In genomic region chr2:48733067-48733503, GRCh38 we compare ENCODE assay signal across 23 cellular contexts. TPM values are rescaled to one million over a fixed set of nuclear protein-coding genes. Genes with fewer than 3 reads are reported as not detected.
DNase-seq lines count a peak whose midpoint lies in the region; ATAC-seq and TF ChIP-seq lines count a peak whose summit lies in the region.
"Had no signal": no experiment of that assay in that cellular context is flagged by ENCODE, and none has a peak within 500 bp of the region (broad histone marks: within the 10 kb centered on the region; RNA-seq: fewer than 3 reads in every experiment).

No MANE protein-coding gene starts in this region.

- peaks cover 0 to 24% (median 19%) of the 10 kb centered on the region in 4 donors for H3K4me1 ChIP-seq in sigmoid colon

- H3K4me3 ChIP-seq in SK-N-MC: peak overlapping the region; percentile 54
- no peak overlapping the region for H3K4me3 ChIP-seq in sigmoid colon
- H3K4me3 ChIP-seq: heart left ventricle, transverse colon had no signal

- DNase-seq in HEK293T (ENCODE audit: extremely low spot score): peak; percentile 64
- DNase-seq in NCI-H2107 (lab: John Stamatoyannopoulos, UW): peak; percentile 64
- peak; percentile 83 for DNase-seq in SK-N-MC (ENCODE audit: low read depth, low spot score)
- DNase-seq in sigmoid colon: no peak
- no peak for DNase-seq in pons (ENCODE audit: low spot score)
- DNase-seq in NOMO-1 (lab: John Stamatoyannopoulos, UW; ENCODE audit: unreplicated experiment in 2 of 2): no peak
- DNase-seq in cardiac septum (ENCODE audit: low spot score): no peak
- DNase-seq: activated CD4-positive, alpha-beta T cell treated with anti-CD3 and anti-CD28 coated beads for 4 hours; activated effector memory CD4-positive, alpha-beta T cell treated with anti-CD3 and anti-CD28 coated beads, Interleukin-2, amount 50 U/mL, for 16 hours; amniotic stem cell; effector CD8-positive, alpha-beta T cell; heart left ventricle; islet precursor cell; naive thymus-derived CD8-positive, alpha-beta T cell; NCI-H446; stimulated activated CD4-positive, alpha-beta T cell treated with anti-CD3 and anti-CD28 coated beads, Interleukin-12 subunit alpha, Interleukin-12 subunit beta, amount 100 ng/mL, for 4 hours; transverse colon had no signal

- CTCF ChIA-PET in HEK293T (lab: Yijun Ruan, JAX): no interaction called here

- intact Hi-C loops in sigmoid colon (cut with DNase I): no loop called here
- intact Hi-C loops in cardiac septum (cut with DNase I): no loop called here

- no peak for TF ChIP-seq CTCF in sigmoid colon (IDR thresholded peaks at IDR 0.05)

- H3K9ac ChIP-seq in SK-N-MC (ENCODE audit: insufficient read length): no peak overlapping the region

- POLR2A ChIA-PET in HEK293T (lab: Yijun Ruan, JAX): no interaction called here

- H3K36me3 ChIP-seq in SK-N-MC (ENCODE audit: insufficient read depth, low read length): no peaks in the 10 kb centered on the region
- no peaks in the 10 kb centered on the region for H3K36me3 ChIP-seq in sigmoid colon
- H3K36me3 ChIP-seq: heart left ventricle, transverse colon had no signal

- H3K27ac ChIP-seq in SK-N-MC (no peak overlapping the region), sigmoid colon (no peak overlapping the region)
- H3K27ac ChIP-seq: heart left ventricle, transverse colon had no signal

- H3K9me3 ChIP-seq in SK-N-MC (ENCODE audit: low read depth, low read length): no peaks in the 10 kb centered on the region
- H3K9me3 ChIP-seq in sigmoid colon: no peaks in the 10 kb centered on the region
- H3K9me3 ChIP-seq: heart left ventricle, transverse colon had no signal

- peak in 3 of 4 donors; percentile 20 to 58 (median 29) for TF ChIP-seq EP300 in sigmoid colon (IDR thresholded peaks at IDR 0.05)

- peaks cover 0 to 26% (median 15%) of the 10 kb centered on the region in 3 donors for H3K27me3 ChIP-seq in sigmoid colon
- H3K27me3 ChIP-seq: heart left ventricle had no signal

- WGBS in sigmoid colon, 2 donors: 15 to 33% methylated on average over 2 of the region's 2 CpGs

- no peak for TF ChIP-seq POLR2A in sigmoid colon (IDR thresholded peaks at IDR 0.05)

- ATAC-seq in GM21786 (IDR thresholded peaks at IDR 0.05; ENCODE audit: unreplicated experiment): no peak
- ATAC-seq: heart left ventricle; naive thymus-derived CD8-positive, alpha-beta T cell; SK-N-SH treated with all-trans-retinoic acid at 6 μM for 48 hours; stimulated activated effector memory CD8-positive, alpha-beta T cell treated with anti-CD3 and anti-CD28 coated beads, Interleukin-12 subunit alpha, Interleukin-12 subunit beta, amount 100 ng/mL, for 72 hours had no signal

TF ChIP-seq in HEK293T, 16 proteins besides CTCF, POLR2A, EP300 and RAD21:
- TF ChIP-seq FOXA1 (IDR thresholded peaks at IDR 0.05): peak; percentile 84; the same call in 1 of the 2 replicates
- TF ChIP-seq FOXK2 (IDR thresholded peaks at IDR 0.05): peak; percentile 67; the same call in 1 of the 2 replicates
- peak; percentile 64; the same call in 1 of the 2 replicates for TF ChIP-seq ARNT (IDR thresholded peaks at IDR 0.05)
- TF ChIP-seq HDGF (IDR thresholded peaks at IDR 0.05; ENCODE audit: borderline replicate concordance): no peak
- peak; percentile 38; the same call in 1 of the 2 replicates for TF ChIP-seq LEF1 (IDR thresholded peaks at IDR 0.05; ENCODE audit: borderline replicate concordance)
- TF ChIP-seq PKNOX1 (IDR thresholded peaks at IDR 0.05): peak; percentile 96
- 0 out of 2 replicates have a peak, but pooled peaks have one; percentile 22 for TF ChIP-seq FOXM1 (IDR thresholded peaks at IDR 0.05; ENCODE audit: borderline replicate concordance)
- TF ChIP-seq CTBP1 (IDR thresholded peaks at IDR 0.05; ENCODE audit: borderline replicate concordance): peak; percentile 92
- TF ChIP-seq BHLHE40 (IDR thresholded peaks at IDR 0.05; ENCODE audit: borderline replicate concordance): no peak

RNA-seq across cellular contexts. Expression of gene LHCGR, which starts 22.4 kb away (rescaled TPM):
- not detected for total RNA-seq in sigmoid colon
- polyA plus RNA-seq in sigmoid colon: not detected
- 0.24 TPM for total RNA-seq in cardiac septum
- total RNA-seq: MCF 10A; naive thymus-derived CD8-positive, alpha-beta T cell; OCI-LY7; pulmonary artery endothelial cell; transverse colon had no signal
- polyA plus RNA-seq: naive thymus-derived CD8-positive, alpha-beta T cell had no signal

Comparison
In these comparisons a context has a peak if more than half of its experiments do, and no peak if none do; other contexts are left out.
1. DNase-seq: peak in HEK293T (single experiment), NCI-H2107 (single experiment) and SK-N-MC (single experiment); none in sigmoid colon (single experiment), pons (single experiment), NOMO-1 (0 of 2) and cardiac septum (single experiment).